ENCODE assay signal across 34 cellular contexts in genomic region chr4:126906466-126906865, GRCh38.
"Had no signal": no experiment of that assay in that cellular context is flagged by ENCODE, and none has a peak within 500 bp of the region (broad histone marks: within the 10 kb centered on the region; RNA-seq: fewer than 3 reads in every experiment).

No MANE protein-coding gene starts in this region.

- H3K9me3 Mint-ChIP-seq: activated naive CD8-positive, alpha-beta T cell treated with anti-CD3 and anti-CD28 coated beads for 36 hours; nephron progenitor cell had no signal

- H3K4me3 Mint-ChIP-seq: activated CD4-positive, alpha-beta memory T cell treated with anti-CD3 and anti-CD28 coated beads for 36 hours; activated CD4-positive, alpha-beta T cell treated with anti-CD3 and anti-CD28 coated beads, Interleukin-2, amount 10 ng/mL, durations not matched to agents 24 days and 14 days; activated naive CD4-positive, alpha-beta T cell treated with anti-CD3 and anti-CD28 coated beads for 36 hours; activated naive CD8-positive, alpha-beta T cell treated with anti-CD3 and anti-CD28 coated beads for 36 hours; activated T-helper 1 cell treated with anti-CD3 and anti-CD28 coated beads, Interleukin-12 subunit alpha, Interleukin-12 subunit beta, Interleukin-2, Interleukin-4 antibody, amounts not matched to agents 30 ng/mL and 10 ng/mL and 1 ng/mL, durations not matched to agents 14 hours and 24 hours and 36 hours; naive B cell; nephron progenitor cell; stimulated activated effector memory CD8-positive, alpha-beta T cell treated with anti-CD3 and anti-CD28 coated beads, Interleukin-12 subunit alpha, Interleukin-12 subunit beta, amount 100 ng/mL, for 72 hours; stimulated activated naive CD8-positive, alpha-beta T cell treated with anti-CD3 and anti-CD28 coated beads, Interleukin-15, amount 100 ng/mL, for 72 hours; T-helper 1 cell treated with Interleukin-12 subunit alpha and Interleukin-12 subunit beta and Interleukin-4 antibody, amounts not matched to agents 30 μg/mL and 1 μg/mL, for 36 hours had no signal

- H3K27me3 ChIP-seq: adrenal gland, body of pancreas, gastrocnemius medialis, hepatocyte, left lung, sigmoid colon, upper lobe of left lung had no signal

- DNase-seq: activated CD4-positive, alpha-beta memory T cell treated with anti-CD3 and anti-CD28 coated beads for 36 hours; activated CD4-positive, alpha-beta T cell treated with anti-CD3 and anti-CD28 coated beads, Interleukin-2, amount 10 ng/mL, durations not matched to agents 24 days and 14 days; activated CD4-positive, CD25-positive, alpha-beta regulatory T cell treated with anti-CD3 and anti-CD28 coated beads, Interleukin-2, amount 50 U/mL, for 72 hours; activated CD8-positive, alpha-beta memory T cell treated with anti-CD3 and anti-CD28 coated beads, Interleukin-2, amount 50 U/mL, for 4 hours; activated effector memory CD4-positive, alpha-beta T cell treated with anti-CD3 and anti-CD28 coated beads, Interleukin-2, amount 50 U/mL, for 16 hours; activated naive CD4-positive, alpha-beta T cell treated with anti-CD3 and anti-CD28 coated beads for 36 hours; activated naive CD8-positive, alpha-beta T cell treated with anti-CD3 and anti-CD28 coated beads for 36 hours; activated T-cell treated with anti-CD3 and anti-CD28 coated beads, Interleukin-2, amount 50 U/mL, for 1 hour; adrenal gland; aorta; body of pancreas; dermis blood vessel endothelial cell; effector CD8-positive, alpha-beta T cell; erythroblast; gastrocnemius medialis; left lung; lower lobe of right lung; naive B cell; nephron progenitor cell; nucleus accumbens; psoas muscle; sigmoid colon; small intestine; stimulated activated CD4-positive, alpha-beta T cell treated with anti-CD3 and anti-CD28 coated beads, Interleukin-4, amount 100 ng/mL, for 24 hours; stimulated activated naive CD8-positive, alpha-beta T cell treated with anti-CD3 and anti-CD28 coated beads, Interleukin-15, amount 100 ng/mL, for 72 hours; substantia nigra; T-helper 9 cell; upper lobe of left lung; WERI-Rb-1 had no signal

- H3K9me3 ChIP-seq: adrenal gland, body of pancreas, gastrocnemius medialis, left lung, lower lobe of right lung, psoas muscle, sigmoid colon, upper lobe of left lung had no signal

- H3K79me2 ChIP-seq: hepatocyte, parathyroid adenoma had no signal

- ATAC-seq: body of pancreas; gastrocnemius medialis; left lung; lower lobe of right lung; psoas muscle; stimulated activated effector memory CD8-positive, alpha-beta T cell treated with anti-CD3 and anti-CD28 coated beads, Interleukin-12 subunit alpha, Interleukin-12 subunit beta, amount 100 ng/mL, for 72 hours; stimulated activated naive CD8-positive, alpha-beta T cell treated with anti-CD3 and anti-CD28 coated beads, Interleukin-15, amount 100 ng/mL, for 72 hours had no signal

- H3K4me2 ChIP-seq: hepatocyte had no signal

- H3K9ac ChIP-seq: parathyroid adenoma had no signal

- H3K36me3 ChIP-seq: adrenal gland, gastrocnemius medialis, left lung, lower lobe of right lung, sigmoid colon, upper lobe of left lung, WERI-Rb-1 had no signal

- H3K27ac ChIP-seq: adrenal gland, body of pancreas, gastrocnemius medialis, hepatocyte, left lung, lower lobe of right lung, parathyroid adenoma, psoas muscle, sigmoid colon, upper lobe of left lung, WERI-Rb-1 had no signal

- H2AFZ ChIP-seq: hepatocyte, parathyroid adenoma had no signal

- H3K4me1 Mint-ChIP-seq: activated CD4-positive, alpha-beta T cell treated with anti-CD3 and anti-CD28 coated beads, Interleukin-2, amount 10 ng/mL, durations not matched to agents 24 days and 14 days; activated naive CD8-positive, alpha-beta T cell treated with anti-CD3 and anti-CD28 coated beads for 36 hours; naive B cell; nephron progenitor cell; stimulated activated effector memory CD8-positive, alpha-beta T cell treated with anti-CD3 and anti-CD28 coated beads, Interleukin-12 subunit alpha, Interleukin-12 subunit beta, amount 100 ng/mL, for 72 hours; stimulated activated naive CD8-positive, alpha-beta T cell treated with anti-CD3 and anti-CD28 coated beads, Interleukin-15, amount 100 ng/mL, for 72 hours had no signal

- H3K4me3 ChIP-seq: adrenal gland, body of pancreas, gastrocnemius medialis, hepatocyte, left lung, lower lobe of right lung, psoas muscle, sigmoid colon, upper lobe of left lung had no signal

- H3K27ac Mint-ChIP-seq: activated CD4-positive, alpha-beta memory T cell treated with anti-CD3 and anti-CD28 coated beads for 36 hours; activated CD4-positive, alpha-beta T cell treated with anti-CD3 and anti-CD28 coated beads, Interleukin-2, amount 10 ng/mL, durations not matched to agents 24 days and 14 days; activated naive CD4-positive, alpha-beta T cell treated with anti-CD3 and anti-CD28 coated beads for 36 hours; activated naive CD8-positive, alpha-beta T cell treated with anti-CD3 and anti-CD28 coated beads for 36 hours; activated T-helper 1 cell treated with anti-CD3 and anti-CD28 coated beads, Interleukin-12 subunit alpha, Interleukin-12 subunit beta, Interleukin-2, Interleukin-4 antibody, amounts not matched to agents 30 ng/mL and 10 ng/mL and 1 ng/mL, durations not matched to agents 14 hours and 24 hours and 36 hours; naive B cell; nephron progenitor cell; stimulated activated effector memory CD8-positive, alpha-beta T cell treated with anti-CD3 and anti-CD28 coated beads, Interleukin-12 subunit alpha, Interleukin-12 subunit beta, amount 100 ng/mL, for 72 hours; stimulated activated naive CD8-positive, alpha-beta T cell treated with anti-CD3 and anti-CD28 coated beads, Interleukin-15, amount 100 ng/mL, for 72 hours; T-helper 1 cell treated with Interleukin-12 subunit alpha and Interleukin-12 subunit beta and Interleukin-4 antibody, amounts not matched to agents 30 μg/mL and 1 μg/mL, for 36 hours had no signal

- H3K27me3 Mint-ChIP-seq: activated CD4-positive, alpha-beta memory T cell treated with anti-CD3 and anti-CD28 coated beads for 36 hours; activated CD4-positive, alpha-beta T cell treated with anti-CD3 and anti-CD28 coated beads, Interleukin-2, amount 10 ng/mL, durations not matched to agents 24 days and 14 days; activated naive CD8-positive, alpha-beta T cell treated with anti-CD3 and anti-CD28 coated beads for 36 hours; naive B cell; stimulated activated naive CD8-positive, alpha-beta T cell treated with anti-CD3 and anti-CD28 coated beads, Interleukin-15, amount 100 ng/mL, for 72 hours had no signal

- H3K4me1 ChIP-seq: adrenal gland, body of pancreas, gastrocnemius medialis, left lung, lower lobe of right lung, parathyroid adenoma, psoas muscle, sigmoid colon, upper lobe of left lung had no signal

- H3K36me3 Mint-ChIP-seq: activated CD4-positive, alpha-beta memory T cell treated with anti-CD3 and anti-CD28 coated beads for 36 hours; activated naive CD8-positive, alpha-beta T cell treated with anti-CD3 and anti-CD28 coated beads for 36 hours; naive B cell; stimulated activated effector memory CD8-positive, alpha-beta T cell treated with anti-CD3 and anti-CD28 coated beads, Interleukin-12 subunit alpha, Interleukin-12 subunit beta, amount 100 ng/mL, for 72 hours had no signal
